In genomic region chr11:128757235-128757711, GRCh38 we compare ENCODE assay signal across 8 cellular contexts.
DNase-seq lines count a peak whose midpoint lies in the region; TF ChIP-seq lines count a peak whose summit lies in the region.

No MANE protein-coding gene starts in this region.

- H2AFZ ChIP-seq in H9 (ENCODE audit: low read length), result no peak overlapping the region
- no peak overlapping the region for H2AFZ ChIP-seq in MM.1S (ENCODE audit: low read length)

- H3K27ac ChIP-seq in H9 (ENCODE audit: insufficient read length, low read depth, low read length), result no peak overlapping the region
- H3K27ac ChIP-seq in MM.1S (ENCODE audit: low read length), result peak overlapping the region; percentile 94

- no peak overlapping the region for H4K91ac ChIP-seq in H9 (ENCODE audit: insufficient read length, low read depth, low read length)

- no peak overlapping the region for H3K56ac ChIP-seq in H9 (ENCODE audit: insufficient read length, low read depth, low read length)

- H3K23ac ChIP-seq in H9 (ENCODE audit: insufficient read length, low read depth, low read length), result no peak overlapping the region

- H2BK5ac ChIP-seq in H9 (ENCODE audit: insufficient read length, low read length), result no peak overlapping the region

- no peak overlapping the region for H2BK15ac ChIP-seq in H9 (ENCODE audit: low read depth, low read length)

- H3K4ac ChIP-seq in H9 (ENCODE audit: low read depth, low read length), result no peak overlapping the region

- no peaks in the 10 kb centered on the region for H3K27me3 ChIP-seq in H9 (ENCODE audit: insufficient read depth, low read length)
- no peaks in the 10 kb centered on the region for H3K27me3 ChIP-seq in MM.1S (replicated peaks; ENCODE audit: insufficient read depth, low read length)

- no peak overlapping the region for H2BK20ac ChIP-seq in H9 (ENCODE audit: low read depth, low read length, poor library complexity, severe bottlenecking)

- H3K9me2 ChIP-seq in MM.1S (replicated peaks; ENCODE audit: insufficient read depth, low read length), result no peaks in the 10 kb centered on the region

- no peaks in the 10 kb centered on the region for H4K20me1 ChIP-seq in H9 (ENCODE audit: control insufficient read depth, insufficient read depth, insufficient read length)
- H4K20me1 ChIP-seq in MM.1S (ENCODE audit: insufficient read depth, low read length), result no peaks in the 10 kb centered on the region

- no peaks in the 10 kb centered on the region for H3K36me3 Mint-ChIP-seq in H9 (ENCODE audit: insufficient read depth in 1 of 3, low read depth in 3 of 3)

- H3K4me2 ChIP-seq in H9 (ENCODE audit: insufficient read depth, insufficient read length, low read length) (no peak overlapping the region), MM.1S (ENCODE audit: low read depth, low read length) (peak overlapping the region; percentile 93)

- H3T11ph ChIP-seq in H9 (ENCODE audit: low read length), result no peak overlapping the region

- H3K4me1 ChIP-seq in H9 (ENCODE audit: insufficient read depth, low read length) (peaks cover 7% of the 10 kb centered on the region; the same call in 1 of the 2 replicates), MM.1S (ENCODE audit: low read length) (peaks cover 72% of the 10 kb centered on the region)

- peaks cover 28 to 32% of the 10 kb centered on the region in 2 experiments for H3K4me1 Mint-ChIP-seq in H9

- H3K4me3 ChIP-seq in MM.1S (ENCODE audit: low read length) (peak overlapping the region; percentile 56), fibroblast of the aortic adventitia (ENCODE audit: low read depth, low read length) (no peak overlapping the region)

- peaks cover 18% of the 10 kb centered on the region for H3K27me3 Mint-ChIP-seq in H9 (ENCODE audit: low read depth)

- H3K79me2 ChIP-seq in H9 (ENCODE audit: insufficient read depth, low read length) (no peaks in the 10 kb centered on the region), MM.1S (ENCODE audit: low read length) (peaks cover 97% of the 10 kb centered on the region)

- H3K14ac ChIP-seq in H9 (ENCODE audit: insufficient read depth, low read length), result no peak overlapping the region

- no peak overlapping the region for H2AK5ac ChIP-seq in H9 (ENCODE audit: insufficient read length, low read length)

- TF ChIP-seq CTCF in GM13976 (IDR thresholded peaks at IDR 0.05; ENCODE audit: borderline replicate concordance, control extremely low read depth, extremely low read depth, insufficient read depth, missing control alignments) (peak; percentile 56), H9 (conservative IDR thresholded peaks at IDR 0.05) (peak; percentile 66), MM.1S (IDR thresholded peaks at IDR 0.05; ENCODE audit: low read length) (peak; percentile 78), fibroblast of the aortic adventitia (IDR thresholded peaks at IDR 0.05; ENCODE audit: insufficient read depth, low read length) (peak; percentile 5)

- no peaks in the 10 kb centered on the region for H3K9me3 Mint-ChIP-seq in H9

- H2BK120ac ChIP-seq in H9 (ENCODE audit: low read depth, low read length, poor library complexity, severe bottlenecking), result no peak overlapping the region

- H3K36me3 ChIP-seq in MM.1S (replicated peaks; ENCODE audit: insufficient read depth, low read length), result 0 out of 2 replicates have a peak, but pooled peaks cover 6% of the 10 kb centered on the region

- H3K27ac Mint-ChIP-seq in H9, result no peak overlapping the region

- H3K18ac ChIP-seq in H9 (ENCODE audit: insufficient read length, low read depth, low read length), result no peak overlapping the region

- H3K9ac ChIP-seq in H9 (ENCODE audit: extremely low read depth, insufficient read length, low read length) (no peak overlapping the region), MM.1S (ENCODE audit: low read length) (peak overlapping the region; percentile 82)

- H3K9me3 ChIP-seq in H9 (ENCODE audit: control insufficient read depth, low read depth, low read length) (no peaks in the 10 kb centered on the region), MM.1S (replicated peaks; ENCODE audit: insufficient read depth, low read length) (no peaks in the 10 kb centered on the region)

- peak; percentile 82 for DNase-seq in GM13976 (ENCODE audit: low spot score)
- peak; percentile 58 for DNase-seq in H9
- peak; percentile 97 for DNase-seq in MM.1S
- peak in 2 of 3 experiments; percentile 19 to 24 for DNase-seq in activated CD8-positive, alpha-beta memory T cell treated with anti-CD3 and anti-CD28 coated beads for 48 hours (ENCODE audit: low read depth in 2 of 3, low spot score in 2 of 3)
- no peak for DNase-seq in fibroblast of the aortic adventitia (ENCODE audit: low read depth)
- peak; percentile 21 to 48 (median 42) for DNase-seq in stimulated activated CD4-positive, alpha-beta T cell treated with anti-CD3 and anti-CD28 coated beads, TNF-alpha, amount 100 ng/mL, for 1 hour (ENCODE audit: low read depth in 3 of 3, low spot score in 1 of 3)
- DNase-seq in NCI-H524 (lab: John Stamatoyannopoulos, UW), result no peak
- DNase-seq in NCI-H1436 (lab: John Stamatoyannopoulos, UW), result no peak

- no peaks in the 10 kb centered on the region for H3K79me1 ChIP-seq in H9 (ENCODE audit: insufficient read depth, low read depth, low read length, poor library complexity, severe bottlenecking)

- H3F3A ChIP-seq in MM.1S (ENCODE audit: insufficient read depth, low read length), result peaks cover 20% of the 10 kb centered on the region

- no CpG with 5 or more reads among the region's 3 CpGs for WGBS in H9 (ENCODE audit: extremely low coverage, insufficient read length, low lambda C conversion rate)

- in situ Hi-C loops in GM13976 (cut with MboI; ENCODE audit: low sequenced_read_pairs, unreplicated experiment), result no loop called here

- H2BK12ac ChIP-seq in H9 (ENCODE audit: insufficient read length, low read depth, low read length), result no peak overlapping the region

- H4K5ac ChIP-seq in H9 (ENCODE audit: insufficient read length, low read depth, low read length), result no peak overlapping the region

- no peak overlapping the region for H3K4me3 Mint-ChIP-seq in H9

- H4K8ac ChIP-seq in H9 (replicated peaks; ENCODE audit: insufficient read length, low read depth, low read length), result no peak overlapping the region

- no peaks in the 10 kb centered on the region for H3K23me2 ChIP-seq in H9 (ENCODE audit: insufficient read length, low read depth, low read length, poor library complexity, severe bottlenecking)

Comparison
In these comparisons a context has a peak if more than half of its experiments do, and no peak if none do; other contexts are left out.
1. DNase-seq: peak in GM13976 (single experiment), H9 (single experiment), MM.1S (single experiment), activated CD8-positive, alpha-beta memory T cell treated with anti-CD3 and anti-CD28 coated beads for 48 hours (2 of 3) and stimulated activated CD4-positive, alpha-beta T cell treated with anti-CD3 and anti-CD28 coated beads, TNF-alpha, amount 100 ng/mL, for 1 hour (3 of 3); none in fibroblast of the aortic adventitia (single experiment), NCI-H524 (0 of 2) and NCI-H1436 (single experiment).
2. CTCF ChIP-seq: peak in every context shown above with its lines; median percentile 78 in MM.1S; 66 in H9; 56 in GM13976; 5 in fibroblast of the aortic adventitia.